18 cellular contexts compared by ENCODE assay signal in genomic region chr6:41697902-41698349, GRCh38. TPM values are rescaled to one million over a fixed set of nuclear protein-coding genes. Genes with fewer than 3 reads are reported as not detected.
DNase-seq lines count a peak whose midpoint lies in the region; ATAC-seq and TF ChIP-seq lines count a peak whose summit lies in the region.
"Had no signal": no experiment of that assay in that cellular context is flagged by ENCODE, and none has a peak within 500 bp of the region (broad histone marks: within the 10 kb centered on the region; RNA-seq: fewer than 3 reads in every experiment).

No MANE protein-coding gene starts in this region.

- H3K27ac ChIP-seq in AG04450 (ENCODE audit: low read depth, low read length) (peak overlapping the region; percentile 99), osteoblast (ENCODE audit: low read depth, low read length) (peak overlapping the region; percentile 98), upper lobe of right lung (no peak overlapping the region)
- H3K27ac ChIP-seq: left lung, neutrophil had no signal

- POLR2A ChIA-PET in AG04450 (lab: Yijun Ruan, JAX) = interaction anchor here (1.0 to 1.6 kb wide), 3 partner anchors 9 to 377 kb away, joined by 3 to 10 read pairs (median 5); no protein-coding TSS in a partner anchor

- no peak for DNase-seq in AG04450 (ENCODE audit: low read depth, low spot score)
- peak; percentile 24 for DNase-seq in M059J (ENCODE audit: low read depth)
- DNase-seq in endothelial cell (ENCODE audit: low spot score) = no peak
- no peak for DNase-seq in osteoblast (ENCODE audit: insufficient read length, low spot score, missing footprints)
- no peak for DNase-seq in upper lobe of right lung
- DNase-seq in NCI-H526 treated with DMSO at 0.1 percent for 48 hours (lab: John Stamatoyannopoulos, UW) = no peak
- DNase-seq: activated T-cell treated with anti-CD3 and anti-CD28 coated beads, Interleukin-2, amount 50 U/mL, for 4 hours; DMS53; effector memory CD4-positive, alpha-beta T cell; glutamatergic neuron; left lung; NCI-H446; stimulated activated CD4-positive, alpha-beta T cell treated with anti-CD3 and anti-CD28 coated beads, Interleukin-15, amount 100 ng/mL, for 24 hours had no signal

- H3K4me2 ChIP-seq in osteoblast (ENCODE audit: insufficient read depth, low read length) = peak overlapping the region; percentile 64

- H3K9me3 ChIP-seq in AG04450 (ENCODE audit: control insufficient read depth, insufficient read depth, low read length) = no peaks in the 10 kb centered on the region
- H3K9me3 ChIP-seq in osteoblast (ENCODE audit: low read depth, low read length) = no peaks in the 10 kb centered on the region
- H3K9me3 ChIP-seq in upper lobe of right lung = no peaks in the 10 kb centered on the region
- H3K9me3 ChIP-seq: left lung, neutrophil, tibial nerve had no signal

- peak overlapping the region; percentile 96 for H3K27ac Mint-ChIP-seq in endothelial cell (ENCODE audit: unreplicated experiment)

- CTCF ChIA-PET in AG04450 (lab: Charles Lee) = interaction anchor here (1.0 to 4.0 kb wide), 3 partner anchors 8 to 37 kb away, joined by 5 to 31 read pairs (median 5); no protein-coding TSS in a partner anchor

- H3K4me3 ChIP-seq in AG04450 (ENCODE audit: low read depth, low read length) = peak overlapping the region; percentile 18
- H3K4me3 ChIP-seq in osteoblast (ENCODE audit: insufficient read depth, low read length) = peak overlapping the region; percentile 12
- no peak overlapping the region for H3K4me3 ChIP-seq in upper lobe of right lung
- H3K4me3 ChIP-seq: GM12878, left lung, tibial nerve had no signal

- peaks cover 6% of the 10 kb centered on the region for H3K79me2 ChIP-seq in osteoblast (ENCODE audit: insufficient read depth, low read length)

- peak overlapping the region; percentile 18 for H2AFZ ChIP-seq in osteoblast (ENCODE audit: low read length)

- intact Hi-C loops in upper lobe of right lung (cut with DNase I) = no loop called here

- H3K36me3 Mint-ChIP-seq in endothelial cell (ENCODE audit: low read depth, unreplicated experiment) = peaks cover 4% of the 10 kb centered on the region

- H4K20me1 ChIP-seq in osteoblast (ENCODE audit: insufficient read depth, low read length) = peaks cover 12% of the 10 kb centered on the region

- ATAC-seq in GM18511 (IDR thresholded peaks at IDR 0.05; ENCODE audit: unreplicated experiment) (no peak), GM19455 (IDR thresholded peaks at IDR 0.05; ENCODE audit: unreplicated experiment) (no peak), upper lobe of right lung (no peak)
- ATAC-seq: activated T-cell treated with anti-CD3 and anti-CD28 coated beads, Interleukin-2, amount 50 U/mL, for 4 hours; GM12878 had no signal

- peaks cover 10% of the 10 kb centered on the region for H3K27me3 Mint-ChIP-seq in endothelial cell (ENCODE audit: unreplicated experiment)

- no peaks in the 10 kb centered on the region for H3K27me3 ChIP-seq in AG04450 (ENCODE audit: control insufficient read depth, insufficient read depth, low read length)
- H3K27me3 ChIP-seq in osteoblast (ENCODE audit: insufficient read depth, low read length) = no peaks in the 10 kb centered on the region
- H3K27me3 ChIP-seq in upper lobe of right lung = no peaks in the 10 kb centered on the region
- H3K27me3 ChIP-seq: left lung, neutrophil, tibial nerve had no signal

- peaks cover 33% of the 10 kb centered on the region for H3K4me1 ChIP-seq in osteoblast (ENCODE audit: insufficient read depth, low read length)
- H3K4me1 ChIP-seq in upper lobe of right lung = peaks cover 10% of the 10 kb centered on the region

- peaks cover 37% of the 10 kb centered on the region for H3K4me1 Mint-ChIP-seq in endothelial cell (ENCODE audit: unreplicated experiment)

- no peak for TF ChIP-seq CTCF in AG04450 (IDR thresholded peaks at IDR 0.05; ENCODE audit: low read depth, low read length)
- TF ChIP-seq CTCF in endothelial cell (IDR thresholded peaks at IDR 0.05; ENCODE audit: unreplicated experiment) = no peak
- TF ChIP-seq CTCF in osteoblast (IDR thresholded peaks at IDR 0.05; ENCODE audit: extremely low read depth, low read depth, low read length) = no peak
- TF ChIP-seq CTCF in upper lobe of right lung (IDR thresholded peaks at IDR 0.05) = no peak

- H3K9me3 Mint-ChIP-seq in endothelial cell (ENCODE audit: unreplicated experiment) = no peaks in the 10 kb centered on the region
- H3K9me3 Mint-ChIP-seq: activated T-cell treated with anti-CD3 and anti-CD28 coated beads, Interleukin-2, amount 50 U/mL, for 4 hours had no signal

- no peaks in the 10 kb centered on the region for H3K36me3 ChIP-seq in osteoblast (ENCODE audit: insufficient read depth, low read length)
- H3K36me3 ChIP-seq in upper lobe of right lung = peaks cover 4% of the 10 kb centered on the region
- H3K36me3 ChIP-seq: tibial nerve had no signal

- no peak overlapping the region for H3K4me3 Mint-ChIP-seq in endothelial cell (ENCODE audit: unreplicated experiment)
- H3K4me3 Mint-ChIP-seq: activated T-cell treated with anti-CD3 and anti-CD28 coated beads, Interleukin-2, amount 50 U/mL, for 4 hours had no signal

RNA-seq across cellular contexts. Expression of gene TFEB, which starts 37.5 kb away (rescaled TPM):
- polyA plus RNA-seq in AG04450 (2011; rRNA removed) = 3.9 and 4.3 TPM in 2 replicates
- polyA minus RNA-seq in AG04450 (2011; rRNA and poly(A)+ RNA removed) = 4.4 and 8.0 TPM in 2 replicates
- 6.1 and 7.2 TPM in 2 replicates for total RNA-seq in M059J (2014; rRNA removed; shearing (Covaris generic))
- total RNA-seq in endothelial cell (ENCODE audit: unreplicated experiment) (10.4 TPM), osteoblast (5.1 and 5.6 TPM in 2 replicates), upper lobe of right lung (40.3 TPM)

RNA-seq across cellular contexts. Expression of gene PGC, which starts 49.3 kb away (rescaled TPM):
- not detected in 2 replicates for polyA plus RNA-seq in AG04450 (2011; rRNA removed)
- not detected in 2 replicates for polyA minus RNA-seq in AG04450 (2011; rRNA and poly(A)+ RNA removed)
- not detected in 2 replicates for total RNA-seq in M059J (2014; rRNA removed; shearing (Covaris generic))
- total RNA-seq in endothelial cell (ENCODE audit: unreplicated experiment) = not detected
- not detected in 2 replicates for total RNA-seq in osteoblast
- total RNA-seq in upper lobe of right lung = 1,050 TPM
- total RNA-seq: tibial nerve had no signal
- polyA plus RNA-seq: GM12878 had no signal

RNA-seq across cellular contexts. Expression of gene MDFI, which starts 59.7 kb away (rescaled TPM):
- polyA plus RNA-seq in AG04450 (2011; rRNA removed) = 0.19 and 0.35 TPM in 2 replicates
- polyA minus RNA-seq in AG04450 (2011; rRNA and poly(A)+ RNA removed) = not detected in 2 replicates
- total RNA-seq in M059J (2014; rRNA removed; shearing (Covaris generic)) = 0.79 and 1.4 TPM in 2 replicates
- total RNA-seq in endothelial cell (ENCODE audit: unreplicated experiment) (285 TPM), osteoblast (0.72 and 5.3 TPM in 2 replicates), upper lobe of right lung (11.0 TPM)
- total RNA-seq: GM12878 had no signal
- polyA plus RNA-seq: GM12878 had no signal

Comparison
In these comparisons a context has a peak if more than half of its experiments do, and no peak if none do; other contexts are left out.
1. RNA of gene PGC, which starts 49.3 kb away (total RNA-seq): 1,050 TPM in upper lobe of right lung (single experiment); not detected in endothelial cell (single experiment), not detected in M059J and not detected in osteoblast; every median in the first group is over 100 times any median in the second.
2. RNA of gene MDFI, which starts 59.7 kb away (total RNA-seq): 285 TPM in endothelial cell (single experiment); 11.0 TPM in upper lobe of right lung (single experiment), 0.79 to 1.4 TPM in M059J and 0.72 to 5.3 TPM in osteoblast; every median in the first group is over 10 times any median in the second.